1 cellular context compared by ENCODE assay signal in the genomic region with DNA sequence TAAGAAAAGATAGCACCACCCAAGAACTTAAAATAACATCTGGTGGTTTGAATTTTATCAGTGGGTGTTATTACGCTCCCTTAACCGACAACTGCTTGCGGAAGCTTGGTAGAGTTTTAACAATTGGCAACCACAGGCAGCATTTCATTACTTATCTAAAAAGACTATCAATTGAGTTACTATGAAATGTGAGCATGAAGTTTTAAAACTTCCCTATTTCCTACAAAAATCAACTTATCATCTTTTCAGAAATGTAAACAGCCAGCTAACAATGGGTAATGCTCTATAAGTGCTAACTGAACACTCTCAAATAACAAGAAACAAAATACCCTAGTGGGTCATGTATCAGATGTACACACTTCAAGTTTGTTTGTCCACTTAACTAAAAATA.
TF ChIP-seq lines count a peak whose summit lies in the region.

No MANE protein-coding gene starts in this region.

TF ChIP-seq in K562, 482 proteins besides CTCF, POLR2A, EP300 and RAD21 (continued from another document and continues in another):
- TF ChIP-seq HBP1 (CRISPR knock-in tag; IDR thresholded peaks at IDR 0.05) (no peak), SUPT5H (IDR thresholded peaks at IDR 0.05) (no peak), ZHX1 (conservative IDR thresholded peaks at IDR 0.05; ENCODE audit: low read length) (no peak), CCNT2 (IDR thresholded peaks at IDR 0.05; ENCODE audit: borderline replicate concordance, extremely low read depth, insufficient read length, low read depth, low read length) (peak; percentile 27), MAFF (IDR thresholded peaks at IDR 0.05; ENCODE audit: low read length) (peak; percentile 50; the same call in 1 of the 2 replicates), MCM3 (IDR thresholded peaks at IDR 0.05) (no peak), CBFA2T2 (conservative IDR thresholded peaks at IDR 0.05) (0 out of 2 replicates have a peak, but pooled peaks have one; percentile 12), CEBPZ (IDR thresholded peaks at IDR 0.05; ENCODE audit: borderline replicate concordance, low read depth, low read length) (no peak), CREM (IDR thresholded peaks at IDR 0.05; ENCODE audit: low read depth) (peak; percentile 41; the same call in 1 of the 2 replicates), FOXK2 (conservative IDR thresholded peaks at IDR 0.05 in 1 of 2, IDR thresholded peaks at IDR 0.05 in 1 of 2; ENCODE audit: low read depth in 2 of 2) (0 out of 4 replicates have a peak, but pooled peaks of 1 of the 2 experiments have one; percentile 34), MAFK (IDR thresholded peaks at IDR 0.05; ENCODE audit: low read length) (0 out of 2 replicates have a peak, but pooled peaks have one; percentile 31), ZC3H4 (CRISPR knock-in tag; IDR thresholded peaks at IDR 0.05; ENCODE audit: borderline replicate concordance) (no peak), MYBL2 (IDR thresholded peaks at IDR 0.05; ENCODE audit: low read depth) (peak; percentile 87), MYBL2 (CRISPR knock-in tag; IDR thresholded peaks at IDR 0.05; ENCODE audit: borderline replicate concordance) (no peak), DPF2 (IDR thresholded peaks at IDR 0.05) (peak; percentile 51), PTRF (tag; IDR thresholded peaks at IDR 0.05) (no peak), GATA2 (CRISPR knock-in tag; IDR thresholded peaks at IDR 0.05) (no peak), JUND (IDR thresholded peaks at IDR 0.05; ENCODE audit: borderline replicate concordance, low read depth, low read length) (peak; percentile 21; the same call in 1 of the 2 replicates), JUND (tag; IDR thresholded peaks at IDR 0.05; ENCODE audit: borderline replicate concordance, low read depth, low read length) (no peak; the same call in 2 of the 3 replicates), LEF1 (IDR thresholded peaks at IDR 0.05) (no peak), GTF2F1 (IDR thresholded peaks at IDR 0.05; ENCODE audit: low read depth, low read length) (no peak), NUFIP1 (IDR thresholded peaks at IDR 0.05; ENCODE audit: partially characterized antibody) (no peak), ELF1 (tag; IDR thresholded peaks at IDR 0.05) (peak; percentile 45; the same call in 1 of the 2 replicates), EZH2 (IDR thresholded peaks at IDR 0.05; ENCODE audit: borderline replicate concordance, low read depth, low read length) (no peak), SOX6 (IDR thresholded peaks at IDR 0.05) (peak; percentile 91), POLR3G (IDR thresholded peaks at IDR 0.05; ENCODE audit: extremely low read depth, insufficient read length, insufficient replicate concordance) (no peak), ZNF639 (CRISPR knock-in tag; conservative IDR thresholded peaks at IDR 0.05 in 1 of 2, IDR thresholded peaks at IDR 0.05 in 1 of 2) (0 out of 4 replicates have a peak, but pooled peaks of 1 of the 2 experiments have one; percentile 24), HMBOX1 (IDR thresholded peaks at IDR 0.05) (peak; percentile 79; the same call in 1 of the 2 replicates), STAG1 (CRISPR knock-in tag; IDR thresholded peaks at IDR 0.05; ENCODE audit: borderline replicate concordance) (no peak), MBD2 (IDR thresholded peaks at IDR 0.05; ENCODE audit: borderline replicate concordance, low read depth) (peak; percentile 3; the same call in 1 of the 2 replicates), E2F4 (CRISPR knock-in tag; IDR thresholded peaks at IDR 0.05; ENCODE audit: low read depth) (no peak), ZNF77 (CRISPR knock-in tag; IDR thresholded peaks at IDR 0.05) (no peak), MTA1 (IDR thresholded peaks at IDR 0.05; ENCODE audit: borderline replicate concordance) (no peak), ARID1B (IDR thresholded peaks at IDR 0.05) (peak; percentile 53), CC2D1A (IDR thresholded peaks at IDR 0.05) (peak; percentile 42; the same call in 1 of the 2 replicates), RBM15 (IDR thresholded peaks at IDR 0.05; ENCODE audit: insufficient read depth, low read length) (no peak), SREBF2 (CRISPR knock-in tag; IDR thresholded peaks at IDR 0.05) (no peak), ZFX (CRISPR knock-in tag; IDR thresholded peaks at IDR 0.05) (no peak), ZNF57 (CRISPR knock-in tag; IDR thresholded peaks at IDR 0.05) (no peak), PHF8 (IDR thresholded peaks at IDR 0.05; ENCODE audit: borderline replicate concordance, low read length) (no peak), FOXA3 (CRISPR knock-in tag; conservative IDR thresholded peaks at IDR 0.05 in 1 of 2, IDR thresholded peaks at IDR 0.05 in 1 of 2) (peak in 1 of 2 experiments; percentile 48; a peak in 1 of 4 replicates), XRCC3 (IDR thresholded peaks at IDR 0.05) (no peak), ZNF197 (CRISPR knock-in tag; IDR thresholded peaks at IDR 0.05; ENCODE audit: low read depth) (no peak), ZNF41 (CRISPR knock-in tag; conservative IDR thresholded peaks at IDR 0.05) (no peak), TARDBP (IDR thresholded peaks at IDR 0.05) (no peak), NCOR1 (IDR thresholded peaks at IDR 0.05) (peak; percentile 43; the same call in 1 of the 2 replicates), MAFG (tag; conservative IDR thresholded peaks at IDR 0.05) (0 out of 2 replicates have a peak, but pooled peaks have one; percentile 41), FIP1L1 (IDR thresholded peaks at IDR 0.05; ENCODE audit: low read depth, low read length, poor library complexity, severe bottlenecking) (no peak), RBM17 (IDR thresholded peaks at IDR 0.05; ENCODE audit: borderline replicate concordance, low read depth, low read length) (no peak), MAZ (CRISPR knock-in tag; conservative IDR thresholded peaks at IDR 0.05 in 1 of 2, IDR thresholded peaks at IDR 0.05 in 1 of 2) (no peak)
- TF ChIP-seq, protein P1, sequence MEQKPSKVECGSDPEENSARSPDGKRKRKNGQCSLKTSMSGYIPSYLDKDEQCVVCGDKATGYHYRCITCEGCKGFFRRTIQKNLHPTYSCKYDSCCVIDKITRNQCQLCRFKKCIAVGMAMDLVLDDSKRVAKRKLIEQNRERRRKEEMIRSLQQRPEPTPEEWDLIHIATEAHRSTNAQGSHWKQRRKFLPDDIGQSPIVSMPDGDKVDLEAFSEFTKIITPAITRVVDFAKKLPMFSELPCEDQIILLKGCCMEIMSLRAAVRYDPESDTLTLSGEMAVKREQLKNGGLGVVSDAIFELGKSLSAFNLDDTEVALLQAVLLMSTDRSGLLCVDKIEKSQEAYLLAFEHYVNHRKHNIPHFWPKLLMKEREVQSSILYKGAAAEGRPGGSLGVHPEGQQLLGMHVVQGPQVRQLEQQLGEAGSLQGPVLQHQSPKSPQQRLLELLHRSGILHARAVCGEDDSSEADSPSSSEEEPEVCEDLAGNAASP (IDR thresholded peaks at IDR 0.05) = no peak
- TF ChIP-seq, protein P2, sequence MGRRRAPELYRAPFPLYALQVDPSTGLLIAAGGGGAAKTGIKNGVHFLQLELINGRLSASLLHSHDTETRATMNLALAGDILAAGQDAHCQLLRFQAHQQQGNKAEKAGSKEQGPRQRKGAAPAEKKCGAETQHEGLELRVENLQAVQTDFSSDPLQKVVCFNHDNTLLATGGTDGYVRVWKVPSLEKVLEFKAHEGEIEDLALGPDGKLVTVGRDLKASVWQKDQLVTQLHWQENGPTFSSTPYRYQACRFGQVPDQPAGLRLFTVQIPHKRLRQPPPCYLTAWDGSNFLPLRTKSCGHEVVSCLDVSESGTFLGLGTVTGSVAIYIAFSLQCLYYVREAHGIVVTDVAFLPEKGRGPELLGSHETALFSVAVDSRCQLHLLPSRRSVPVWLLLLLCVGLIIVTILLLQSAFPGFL (CRISPR knock-in tag; IDR thresholded peaks at IDR 0.05) = no peak
- TF ChIP-seq, protein P3, sequence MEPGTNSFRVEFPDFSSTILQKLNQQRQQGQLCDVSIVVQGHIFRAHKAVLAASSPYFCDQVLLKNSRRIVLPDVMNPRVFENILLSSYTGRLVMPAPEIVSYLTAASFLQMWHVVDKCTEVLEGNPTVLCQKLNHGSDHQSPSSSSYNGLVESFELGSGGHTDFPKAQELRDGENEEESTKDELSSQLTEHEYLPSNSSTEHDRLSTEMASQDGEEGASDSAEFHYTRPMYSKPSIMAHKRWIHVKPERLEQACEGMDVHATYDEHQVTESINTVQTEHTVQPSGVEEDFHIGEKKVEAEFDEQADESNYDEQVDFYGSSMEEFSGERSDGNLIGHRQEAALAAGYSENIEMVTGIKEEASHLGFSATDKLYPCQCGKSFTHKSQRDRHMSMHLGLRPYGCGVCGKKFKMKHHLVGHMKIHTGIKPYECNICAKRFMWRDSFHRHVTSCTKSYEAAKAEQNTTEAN (CRISPR knock-in tag; IDR thresholded peaks at IDR 0.05) = no peak
